ENCODE assay signal across 17 cellular contexts in the genomic region with DNA sequence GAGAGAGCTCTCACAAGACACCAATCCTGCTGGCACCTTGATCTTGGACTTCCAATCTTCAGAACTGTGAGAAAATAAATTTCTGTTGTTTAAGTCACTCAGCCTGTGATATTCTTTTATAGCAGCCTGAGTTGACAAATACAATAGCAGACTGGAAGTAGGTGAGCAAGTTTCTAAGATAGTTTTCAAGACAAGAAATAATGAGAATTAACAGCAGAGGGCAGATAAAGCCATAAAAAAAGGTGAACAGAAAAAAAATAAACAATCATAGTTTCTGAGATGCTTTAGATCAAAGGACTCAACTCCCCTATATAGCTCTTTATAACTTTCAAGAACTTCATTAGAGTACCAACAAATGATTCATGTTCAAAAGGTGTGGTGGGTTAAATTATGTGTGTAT.
DNase-seq lines count a peak whose midpoint lies in the region; ATAC-seq and TF ChIP-seq lines count a peak whose summit lies in the region.
"Had no signal": no experiment of that assay in that cellular context is flagged by ENCODE, and none has a peak within 500 bp of the region (broad histone marks: within the 10 kb centered on the region; RNA-seq: fewer than 3 reads in every experiment).

No MANE protein-coding gene starts in this region.

- intact Hi-C loops in activated CD4-positive, alpha-beta memory T cell treated with anti-CD3 and anti-CD28 coated beads for 36 hours (cut with micrococcal nuclease), result loop anchor here (5.0 kb wide), 1 partner anchor 93 kb away; no protein-coding TSS in a partner anchor

- H3K36me3 ChIP-seq in GM23248 (ENCODE audit: low read depth) (no peaks in the 10 kb centered on the region), Loucy (ENCODE audit: insufficient read depth, low read length) (no peaks in the 10 kb centered on the region)
- H3K36me3 ChIP-seq: BLaER1, SJCRH30 had no signal

- H3K4me1 ChIP-seq in GM23248 (ENCODE audit: insufficient read depth) (no peaks in the 10 kb centered on the region), Loucy (ENCODE audit: insufficient read depth, low read length, poor library complexity, severe bottlenecking) (no peaks in the 10 kb centered on the region)
- H3K4me1 ChIP-seq: BLaER1 had no signal

- peaks cover 21% of the 10 kb centered on the region for H3K9me3 Mint-ChIP-seq in activated CD4-positive, alpha-beta memory T cell treated with anti-CD3 and anti-CD28 coated beads for 36 hours

- CTCF ChIA-PET in activated CD4-positive, alpha-beta memory T cell treated with anti-CD3 and anti-CD28 coated beads for 36 hours (lab: Charles Lee), result no interaction called here

- no peak overlapping the region for H3K27ac Mint-ChIP-seq in activated CD4-positive, alpha-beta memory T cell treated with anti-CD3 and anti-CD28 coated beads for 36 hours
- H3K27ac Mint-ChIP-seq: CD8-positive, alpha-beta memory T cell had no signal

- TF ChIP-seq CTCF in Loucy (conservative IDR thresholded peaks at IDR 0.05; ENCODE audit: low read length), result peak; percentile 13; the same call in 1 of the 2 replicates

- H3K9me3 ChIP-seq in GM23248 (ENCODE audit: low read depth) (no peaks in the 10 kb centered on the region), Loucy (ENCODE audit: insufficient read depth, low read depth, low read length) (no peaks in the 10 kb centered on the region)
- H3K9me3 ChIP-seq: SJCRH30 had no signal

- no peak overlapping the region for H2AFZ ChIP-seq in GM23248
- no peak overlapping the region for H2AFZ ChIP-seq in Loucy (ENCODE audit: low read length)

- H3K4me3 ChIP-seq in GM23248, result no peak overlapping the region
- H3K4me3 ChIP-seq in Loucy (ENCODE audit: low read length, poor library complexity, severe bottlenecking), result no peak overlapping the region
- H3K4me3 ChIP-seq: BLaER1, SJCRH30 had no signal

- ATAC-seq in GM19328 (IDR thresholded peaks at IDR 0.05; ENCODE audit: unreplicated experiment), result no peak

- H3K4me2 ChIP-seq in GM23248 (ENCODE audit: unreplicated experiment) (no peak overlapping the region), Loucy (ENCODE audit: low read depth, low read length, poor library complexity, severe bottlenecking) (no peak overlapping the region)
- H3K4me2 ChIP-seq: BLaER1 had no signal

- no peaks in the 10 kb centered on the region for H3K4me1 Mint-ChIP-seq in activated CD4-positive, alpha-beta memory T cell treated with anti-CD3 and anti-CD28 coated beads for 36 hours (ENCODE audit: low read depth)

- H3K36me3 Mint-ChIP-seq in activated CD4-positive, alpha-beta memory T cell treated with anti-CD3 and anti-CD28 coated beads for 36 hours, result peaks cover 8% of the 10 kb centered on the region

- POLR2A ChIA-PET in activated CD4-positive, alpha-beta memory T cell treated with anti-CD3 and anti-CD28 coated beads for 36 hours (lab: Charles Lee), result no interaction called here

- no peak overlapping the region for H3K27ac ChIP-seq in GM23248
- H3K27ac ChIP-seq: BLaER1, RWPE1, SJCRH30 had no signal

- H3F3A ChIP-seq in GM23248 (ENCODE audit: insufficient read depth) (no peaks in the 10 kb centered on the region), Loucy (ENCODE audit: low read depth) (no peaks in the 10 kb centered on the region)

- no peaks in the 10 kb centered on the region for H4K20me1 ChIP-seq in GM23248 (ENCODE audit: insufficient read depth)
- no peaks in the 10 kb centered on the region for H4K20me1 ChIP-seq in Loucy (ENCODE audit: insufficient read depth, low read length, poor library complexity, severe bottlenecking)
- H4K20me1 ChIP-seq: BLaER1 had no signal

- H3K27me3 ChIP-seq in GM23248 (replicated peaks; ENCODE audit: insufficient read depth) (no peaks in the 10 kb centered on the region), Loucy (ENCODE audit: insufficient read depth, low read length, poor library complexity, severe bottlenecking) (no peaks in the 10 kb centered on the region)
- H3K27me3 ChIP-seq: BLaER1, SJCRH30 had no signal

- no peaks in the 10 kb centered on the region for H3K27me3 Mint-ChIP-seq in activated CD4-positive, alpha-beta memory T cell treated with anti-CD3 and anti-CD28 coated beads for 36 hours

- no peaks in the 10 kb centered on the region for H3K79me2 ChIP-seq in GM23248 (ENCODE audit: insufficient read depth)
- H3K79me2 ChIP-seq in Loucy (ENCODE audit: insufficient read depth, low read length), result no peaks in the 10 kb centered on the region

- in situ Hi-C loops in GM23248 (cut with MboI), result no loop called here

- H3K4me3 Mint-ChIP-seq in activated CD4-positive, alpha-beta memory T cell treated with anti-CD3 and anti-CD28 coated beads for 36 hours, result no peak overlapping the region
- H3K4me3 Mint-ChIP-seq: CD8-positive, alpha-beta memory T cell had no signal

- H3K9me2 ChIP-seq in GM23248 (ENCODE audit: insufficient read depth) (no peaks in the 10 kb centered on the region), Loucy (replicated peaks; ENCODE audit: low read depth, low read length) (no peaks in the 10 kb centered on the region)

- DNase-seq in GM23248 (peak; percentile 17), dermis blood vessel endothelial cell (peak; percentile 6), SW 1271 (lab: John Stamatoyannopoulos, UW) (no peak)
- no peak for DNase-seq in activated CD4-positive, alpha-beta memory T cell treated with anti-CD3 and anti-CD28 coated beads for 36 hours
- no peak for DNase-seq in activated naive CD4-positive, alpha-beta T cell treated with Interleukin-2 at 50 U/mL for 16 hours
- DNase-seq: CD8-positive, alpha-beta memory T cell; NCI-H1436; NCI-H2029; NCI-H2171; NCI-H446; NCI-H748 treated with DMSO at 0.1 percent for 48 hours; OCI-M1; SJCRH30 had no signal

- H3K9ac ChIP-seq in GM23248, result no peak overlapping the region
- no peak overlapping the region for H3K9ac ChIP-seq in Loucy (ENCODE audit: low read depth, low read length, poor library complexity, severe bottlenecking)
- H3K9ac ChIP-seq: BLaER1 had no signal

Comparison
In these comparisons a context has a peak if more than half of its experiments do, and no peak if none do; other contexts are left out.
1. DNase-seq: peak in GM23248 (single experiment) and dermis blood vessel endothelial cell (single experiment); none in SW 1271 (0 of 2), activated CD4-positive, alpha-beta memory T cell treated with anti-CD3 and anti-CD28 coated beads for 36 hours (single experiment) and activated naive CD4-positive, alpha-beta T cell treated with Interleukin-2 at 50 U/mL for 16 hours (single experiment).